ENCODE assay signal across 21 cellular contexts in the genomic region with DNA sequence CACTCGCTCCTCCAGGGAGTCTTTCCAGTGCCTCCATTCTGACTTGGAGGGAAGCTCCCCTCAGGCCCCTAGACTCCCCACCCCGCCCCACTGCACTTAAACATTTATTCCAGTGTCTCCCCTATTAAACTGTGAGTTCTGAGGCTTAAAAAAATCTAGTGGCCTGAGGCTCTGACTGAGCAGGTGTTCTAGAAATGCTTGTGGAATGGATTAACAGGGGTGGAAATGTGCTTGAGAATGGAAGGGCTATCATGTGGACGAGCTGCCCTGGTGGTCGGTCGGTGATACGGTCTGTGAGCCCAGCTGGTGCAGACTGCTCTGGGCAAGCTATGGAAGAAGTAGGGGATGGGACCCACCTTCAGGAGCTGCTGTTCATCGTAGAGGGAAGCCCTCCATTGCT.
"Had no signal": no experiment of that assay in that cellular context is flagged by ENCODE, and none has a peak within 500 bp of the region (broad histone marks: within the 10 kb centered on the region; RNA-seq: fewer than 3 reads in every experiment).

No MANE protein-coding gene starts in this region.

- ATAC-seq: esophagus mucosa; left colon; left ventricle myocardium superior; mucosa of descending colon; natural killer cell treated with Interleukin-12 subunit alpha and Interleukin-12 subunit beta and Interleukin-15 and Interleukin-18, amount 100 ng/mL, for 72 hours; right cardiac atrium; stimulated activated memory B cell treated with anti-CD40 and anti-IgM and Interleukin-4, amounts not matched to agents 10 μg/mL and 1 μg/mL and 100 μg/mL, for 72 hours had no signal

- H3K36me3 Mint-ChIP-seq: natural killer cell treated with Interleukin-12 subunit alpha and Interleukin-12 subunit beta and Interleukin-15 and Interleukin-18, amount 100 ng/mL, for 72 hours had no signal

- H3K27ac Mint-ChIP-seq: natural killer cell treated with Interleukin-12 subunit alpha and Interleukin-12 subunit beta and Interleukin-15 and Interleukin-18, amount 100 ng/mL, for 72 hours; neural progenitor cell; stimulated activated memory B cell treated with anti-CD40 and anti-IgM and Interleukin-4, amounts not matched to agents 10 μg/mL and 1 μg/mL and 100 μg/mL, for 72 hours; stimulated activated naive CD8-positive, alpha-beta T cell treated with anti-CD3 and anti-CD28 coated beads, Interleukin-15, Interleukin-2, amounts not matched to agents 100 ng/mL and 50 ng/mL, for 24 hours had no signal

- H3K4me3 ChIP-seq: dorsolateral prefrontal cortex, heart left ventricle, lung, mucosa of descending colon, neural progenitor cell, ovary, tibial artery, upper lobe of left lung, uterus had no signal

- H3K36me3 ChIP-seq: neural progenitor cell, ovary, upper lobe of left lung, uterus had no signal

- H3K4me1 Mint-ChIP-seq: stimulated activated memory B cell treated with anti-CD40 and anti-IgM and Interleukin-4, amounts not matched to agents 10 μg/mL and 1 μg/mL and 100 μg/mL, for 72 hours had no signal

- H3K27me3 Mint-ChIP-seq: natural killer cell treated with Interleukin-12 subunit alpha and Interleukin-12 subunit beta and Interleukin-15 and Interleukin-18, amount 100 ng/mL, for 72 hours; stimulated activated memory B cell treated with anti-CD40 and anti-IgM and Interleukin-4, amounts not matched to agents 10 μg/mL and 1 μg/mL and 100 μg/mL, for 72 hours; stimulated activated naive CD8-positive, alpha-beta T cell treated with anti-CD3 and anti-CD28 coated beads, Interleukin-15, Interleukin-2, amounts not matched to agents 100 ng/mL and 50 ng/mL, for 24 hours had no signal

- DNase-seq: cortex of kidney; dorsolateral prefrontal cortex; effector CD8-positive, alpha-beta T cell; heart left ventricle; hippocampal formation; left colon; left ventricle myocardium superior; mucosa of descending colon; nucleus accumbens; ovary; right cardiac atrium; stimulated activated CD4-positive, alpha-beta T cell treated with anti-CD3 and anti-CD28 coated beads, Interleukin-4, amount 100 ng/mL, for 1 hour; tibial artery; upper lobe of left lung; uterus had no signal

- H3K4me3 Mint-ChIP-seq: natural killer cell treated with Interleukin-12 subunit alpha and Interleukin-12 subunit beta and Interleukin-15 and Interleukin-18, amount 100 ng/mL, for 72 hours; neural progenitor cell; stimulated activated memory B cell treated with anti-CD40 and anti-IgM and Interleukin-4, amounts not matched to agents 10 μg/mL and 1 μg/mL and 100 μg/mL, for 72 hours; stimulated activated naive CD8-positive, alpha-beta T cell treated with anti-CD3 and anti-CD28 coated beads, Interleukin-15, Interleukin-2, amounts not matched to agents 100 ng/mL and 50 ng/mL, for 24 hours had no signal

- H3K27me3 ChIP-seq: dorsolateral prefrontal cortex, heart left ventricle, neural progenitor cell, ovary, tibial artery, upper lobe of left lung, uterus had no signal

- H3K9me3 Mint-ChIP-seq: natural killer cell treated with Interleukin-12 subunit alpha and Interleukin-12 subunit beta and Interleukin-15 and Interleukin-18, amount 100 ng/mL, for 72 hours; neural progenitor cell; stimulated activated memory B cell treated with anti-CD40 and anti-IgM and Interleukin-4, amounts not matched to agents 10 μg/mL and 1 μg/mL and 100 μg/mL, for 72 hours; stimulated activated naive CD8-positive, alpha-beta T cell treated with anti-CD3 and anti-CD28 coated beads, Interleukin-15, Interleukin-2, amounts not matched to agents 100 ng/mL and 50 ng/mL, for 24 hours had no signal
